12 cellular contexts compared by ENCODE assay signal in genomic region chr6:139240161-139241010, GRCh38. TPM values are rescaled to one million over a fixed set of nuclear protein-coding genes. Genes with fewer than 3 reads are reported as not detected.
A peak's percentile ranks its signal among the peaks of the same experiment; 100 is the strongest.
DNase-seq lines count a peak whose midpoint lies in the region; ATAC-seq and TF ChIP-seq lines count a peak whose summit lies in the region.
"Had no signal": no experiment of that assay in that cellular context is flagged by ENCODE, and none has a peak within 500 bp of the region (broad histone marks: within the 10 kb centered on the region; RNA-seq: fewer than 3 reads in every experiment).

No MANE protein-coding gene starts in this region.

- peak; percentile 20 for DNase-seq in G401 (ENCODE audit: low spot score)
- DNase-seq in NCI-H2171 treated with DMSO at 0.1 percent for 48 hours (lab: John Stamatoyannopoulos, UW) = peak; percentile 81
- no peak for DNase-seq in coronary artery (ENCODE audit: low spot score)
- DNase-seq in gastrocnemius medialis = no peak
- no peak for DNase-seq in SIG-M5 treated with dmso at 0.1 percent for 504 hours (lab: John Stamatoyannopoulos, UW; ENCODE audit: unreplicated experiment)
- DNase-seq in GM10266 (ENCODE audit: extremely low spot score) = no peak
- DNase-seq: activated CD4-positive, alpha-beta memory T cell treated with anti-CD3 and anti-CD28 coated beads, Interleukin-2, amount 10 ng/mL, durations not matched to agents 7 days and 5 days; NCI-H1930; nucleus accumbens had no signal

- H3K4me3 ChIP-seq in coronary artery (no peak overlapping the region), gastrocnemius medialis (no peak overlapping the region)

- no peak for ATAC-seq in gastrocnemius medialis
- ATAC-seq in HG03196 (IDR thresholded peaks at IDR 0.05; ENCODE audit: unreplicated experiment) = no peak
- ATAC-seq in HG03039 (IDR thresholded peaks at IDR 0.05; ENCODE audit: unreplicated experiment) = no peak

- H3K4me1 ChIP-seq in gastrocnemius medialis = peaks cover 25 to 35% of the 10 kb centered on the region in 2 donors

- in situ Hi-C loops in G401 (cut with HindIII; ENCODE audit: low sequenced_read_pairs) (no loop called here), gastrocnemius medialis (cut with MboI; ENCODE audit: low sequenced_read_pairs in 4 of 4) (loop anchor here in 1 of 4 donors (25.0 kb wide), 1 partner anchor 522 kb away; no protein-coding TSS in a partner anchor)

- TF ChIP-seq CTCF in coronary artery (IDR thresholded peaks at IDR 0.05) (no peak), gastrocnemius medialis (IDR thresholded peaks at IDR 0.05 in 4 of 5, conservative IDR thresholded peaks at IDR 0.05 in 1 of 5) (no peak), GM10266 (IDR thresholded peaks at IDR 0.05; ENCODE audit: control insufficient read depth, insufficient read depth, low read depth, missing control alignments) (no peak)

- peaks cover 0 to 21% of the 10 kb centered on the region in 2 donors for H3K36me3 ChIP-seq in gastrocnemius medialis

- intact Hi-C loops in gastrocnemius medialis (cut with DNase I; ENCODE audit: low total_unique reads) = no loop called here

- TF ChIP-seq POLR2A in gastrocnemius medialis (IDR thresholded peaks at IDR 0.05) = no peak

- H3K9me3 ChIP-seq in gastrocnemius medialis = no peaks in the 10 kb centered on the region

- peak overlapping the region; percentile 20 to 57 for H3K27ac ChIP-seq in coronary artery
- H3K27ac ChIP-seq in gastrocnemius medialis = peak overlapping the region; percentile 21 to 63 (median 42)

- H3K27me3 ChIP-seq in gastrocnemius medialis = no peaks in the 10 kb centered on the region

RNA-seq across cellular contexts. Expression of gene TXLNB, which starts 51.4 kb away (rescaled TPM):
- total RNA-seq in G401 (2014; rRNA removed; shearing (Covaris generic)) = 0.03 TPM in 1 of 2 replicates, not detected in the other
- total RNA-seq in gastrocnemius medialis = 100 to 1,000 TPM in 2 of 4 donors, 10 to 100 TPM in 2; 58.3 to 197 (median 124) TPM
- total RNA-seq: epithelial cell of proximal tubule had no signal

Comparison
In these comparisons a context has a peak if more than half of its experiments do, and no peak if none do; other contexts are left out.
1. DNase-seq: peak in G401 (single experiment) and NCI-H2171 treated with DMSO at 0.1 percent for 48 hours (single experiment); none in coronary artery (single experiment), gastrocnemius medialis (0 of 2), SIG-M5 treated with dmso at 0.1 percent for 504 hours (single experiment) and GM10266 (single experiment).
2. RNA of gene TXLNB, which starts 51.4 kb away (total RNA-seq): 58.3 to 197 TPM in gastrocnemius medialis; 0.03 TPM in G401; every median in the first group is over 10 times any median in the second.